20 cellular contexts compared by ENCODE assay signal in the genomic region with DNA sequence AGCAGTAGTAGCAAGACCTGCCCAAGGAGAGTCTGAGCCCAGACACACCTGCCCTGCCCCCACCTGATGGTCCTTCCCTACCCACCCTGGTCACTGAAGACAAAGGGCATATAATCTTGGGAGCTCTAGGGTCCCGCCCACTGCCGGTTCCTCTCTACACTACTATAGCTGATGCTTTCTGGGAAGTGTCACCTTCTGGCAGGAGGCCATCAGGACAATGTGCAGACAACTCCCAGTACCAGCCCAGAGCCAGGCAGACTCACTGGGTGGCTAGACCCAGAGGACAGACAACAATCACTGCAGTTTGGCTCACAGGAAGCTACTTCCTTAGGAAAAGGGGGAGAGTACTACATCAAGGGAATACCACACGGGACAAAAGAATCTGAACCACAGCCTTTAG.
DNase-seq lines count a peak whose midpoint lies in the region; ATAC-seq, FAIRE-seq and TF ChIP-seq lines count a peak whose summit lies in the region.
"Had no signal": no experiment of that assay in that cellular context is flagged by ENCODE, and none has a peak within 500 bp of the region (broad histone marks: within the 10 kb centered on the region; RNA-seq: fewer than 3 reads in every experiment).

No MANE protein-coding gene starts in this region.

- no peak overlapping the region for H3K9ac ChIP-seq in HCT116 (ENCODE audit: low read length)

- POLR2A ChIA-PET in HCT116 (lab: Charles Lee): no interaction called here

- CTCF ChIA-PET in HCT116 (lab: Charles Lee): no interaction called here

- H3K27ac ChIP-seq in HCT116 (ENCODE audit: low read depth, low read length) (no peak overlapping the region; the same call in 1 of the 2 replicates), Peyer's patch (no peak overlapping the region), small intestine (ENCODE audit: low read depth in 1 of 2, low read length in 1 of 2) (no peak overlapping the region)
- H3K27ac ChIP-seq: C4-2B, SK-N-MC had no signal

- DNase-seq in HCT116 (ENCODE audit: low read depth, low spot score) (peak; percentile 6), Peyer's patch (peak in 2 of 3 donors; percentile 65), small intestine (peak; percentile 56), GM19240 (ENCODE audit: insufficient read length, low spot score) (no peak), Right ventricle myocardium superior (no peak)
- DNase-seq: ACHN, DMS79, KG1, NCI-H1417 treated with DMSO at 0.1 percent for 48 hours, NCI-H2029 treated with DMSO at 0.1 percent for 48 hours, NCI-H2171, NCI-H526 treated with DMSO at 0.1 percent for 48 hours had no signal

- TF ChIP-seq POLR2A in HCT116 (IDR thresholded peaks at IDR 0.05; ENCODE audit: borderline replicate concordance, extremely low read depth, insufficient read depth, insufficient read length) (no peak), Peyer's patch (IDR thresholded peaks at IDR 0.05) (no peak)

- H3K27me3 ChIP-seq in HCT116 (ENCODE audit: insufficient read depth, low read length) (no peaks in the 10 kb centered on the region), Peyer's patch (no peaks in the 10 kb centered on the region), small intestine (ENCODE audit: control insufficient read depth in 2 of 2, insufficient read depth in 2 of 2, low read length in 2 of 2) (no peaks in the 10 kb centered on the region)

- peak overlapping the region; percentile 61 for H3K4me2 ChIP-seq in HCT116 (ENCODE audit: low read length)

- FAIRE-seq in small intestine (lab: Jason Lieb, UNC): no peak
- FAIRE-seq: D721Med, RCC 7860 had no signal

- no peaks in the 10 kb centered on the region for H3K36me3 ChIP-seq in HCT116 (ENCODE audit: control insufficient read depth in 1 of 2, insufficient read depth in 2 of 2, low read length in 2 of 2)
- no peaks in the 10 kb centered on the region for H3K36me3 ChIP-seq in Peyer's patch
- H3K36me3 ChIP-seq in small intestine (ENCODE audit: control insufficient read depth in 2 of 2, insufficient read depth in 2 of 2, low read length in 2 of 2): no peaks in the 10 kb centered on the region
- H3K36me3 ChIP-seq: HAP-1 had no signal

- H3K4me3 ChIP-seq in HCT116 (replicated peaks in 1 of 2; ENCODE audit: low read depth in 1 of 2, low read length in 2 of 2) (no peak overlapping the region), Peyer's patch (no peak overlapping the region), small intestine (ENCODE audit: low read depth in 1 of 2, low read length in 2 of 2) (no peak overlapping the region)
- H3K4me3 ChIP-seq: HAP-1, SK-N-MC had no signal

- no TSS peak for BruUV-seq in HCT116 (replicated peaks; lab: Mats Ljungman, UMichigan)

- 70 to 81% (median 80%) methylated on average over 3 of the region's 3 CpGs for WGBS in small intestine, 3 donors

- no peaks in the 10 kb centered on the region for H3K79me2 ChIP-seq in HCT116 (ENCODE audit: insufficient read depth, low read length)

- ATAC-seq in HCT116 (peak; percentile 80), esophagus mucosa (peak; percentile 42), HG02642 (IDR thresholded peaks at IDR 0.05; ENCODE audit: poor library complexity, unreplicated experiment) (no peak), Right ventricle myocardium superior (ENCODE audit: poor library complexity) (no peak)
- ATAC-seq: Right ventricle myocardium inferior had no signal

- H3K9me3 ChIP-seq in HCT116 (ENCODE audit: control insufficient read depth in 1 of 2, insufficient read depth in 1 of 2, low read depth in 1 of 2, low read length in 2 of 2) (no peaks in the 10 kb centered on the region), Peyer's patch (peaks cover 0 to 5% (median 0%) of the 10 kb centered on the region in 4 donors), small intestine (ENCODE audit: control insufficient read depth, low read depth) (no peaks in the 10 kb centered on the region)
- H3K9me3 ChIP-seq: HAP-1 had no signal

- H2AFZ ChIP-seq in HCT116 (ENCODE audit: low read depth, low read length, poor library complexity, severe bottlenecking): peak overlapping the region; percentile 85

- H3K4me1 ChIP-seq in HCT116 (ENCODE audit: control insufficient read depth in 1 of 2, insufficient read depth in 2 of 2, low read length in 2 of 2) (peaks cover 9 to 12% of the 10 kb centered on the region in 2 experiments; a peak in 3 of 4 replicates), Peyer's patch (no peaks in the 10 kb centered on the region), small intestine (ENCODE audit: control insufficient read depth in 2 of 2, insufficient read depth in 1 of 2, low read depth in 1 of 2, low read length in 1 of 2) (no peaks in the 10 kb centered on the region)

- RAD21 ChIA-PET in HCT116 (lab: Charles Lee; ENCODE audit: low non-redundant PET in 1 of 2, low total read pairs in 2 of 2, uncharacterized antibody in 2 of 2, unreplicated experiment in 2 of 2): no interaction called here

- intact Hi-C loops in HCT116 (cut with micrococcal nuclease) (no loop called here), Right ventricle myocardium superior (cut with DNase I) (no loop called here)

- TF ChIP-seq RAD21 in HCT116 (IDR thresholded peaks at IDR 0.05; ENCODE audit: low read depth): no peak

- H3K9me2 ChIP-seq in HCT116 (ENCODE audit: insufficient read depth): no peaks in the 10 kb centered on the region

- no peak for TF ChIP-seq CTCF in HCT116 (IDR thresholded peaks at IDR 0.05 in 2 of 3, conservative IDR thresholded peaks at IDR 0.05 in 1 of 3; ENCODE audit: borderline replicate concordance in 1 of 3, insufficient read depth in 1 of 3, low read depth in 2 of 3, low read length in 2 of 3)
- no peak for TF ChIP-seq CTCF in Peyer's patch (IDR thresholded peaks at IDR 0.05)

- H4K20me1 ChIP-seq in HCT116 (ENCODE audit: insufficient read depth): no peaks in the 10 kb centered on the region

TF ChIP-seq in HCT116, 20 proteins besides CTCF, POLR2A, EP300 and RAD21:
- no peak for TF ChIP-seq EZH2 (IDR thresholded peaks at IDR 0.05)
- TF ChIP-seq SRF (IDR thresholded peaks at IDR 0.05; ENCODE audit: low read depth): no peak
- TF ChIP-seq CEBPB (IDR thresholded peaks at IDR 0.05; ENCODE audit: low read depth): no peak
- no peak for TF ChIP-seq EGR1 (IDR thresholded peaks at IDR 0.05; ENCODE audit: low read depth)
- no peak for TF ChIP-seq MAX (IDR thresholded peaks at IDR 0.05)
- TF ChIP-seq EZH2phosphoT487 (IDR thresholded peaks at IDR 0.05; ENCODE audit: borderline replicate concordance): no peak
- TF ChIP-seq FOSL1 (IDR thresholded peaks at IDR 0.05; ENCODE audit: low read depth): no peak
- no peak for TF ChIP-seq SIN3A (IDR thresholded peaks at IDR 0.05; ENCODE audit: low read depth)
- no peak for TF ChIP-seq ELF1 (IDR thresholded peaks at IDR 0.05; ENCODE audit: borderline replicate concordance, low read depth)
- TF ChIP-seq ATF3 (IDR thresholded peaks at IDR 0.05): no peak

Comparison
In these comparisons a context has a peak if more than half of its experiments do, and no peak if none do; other contexts are left out.
1. ATAC-seq: peak in HCT116 (single experiment) and esophagus mucosa (single experiment); none in HG02642 (single experiment) and Right ventricle myocardium superior (single experiment).
2. DNase-seq: peak in HCT116 (single experiment), Peyer's patch (2 of 3) and small intestine (single experiment); none in GM19240 (single experiment) and Right ventricle myocardium superior (single experiment).